1 cellular context compared by ENCODE assay signal in the genomic region with DNA sequence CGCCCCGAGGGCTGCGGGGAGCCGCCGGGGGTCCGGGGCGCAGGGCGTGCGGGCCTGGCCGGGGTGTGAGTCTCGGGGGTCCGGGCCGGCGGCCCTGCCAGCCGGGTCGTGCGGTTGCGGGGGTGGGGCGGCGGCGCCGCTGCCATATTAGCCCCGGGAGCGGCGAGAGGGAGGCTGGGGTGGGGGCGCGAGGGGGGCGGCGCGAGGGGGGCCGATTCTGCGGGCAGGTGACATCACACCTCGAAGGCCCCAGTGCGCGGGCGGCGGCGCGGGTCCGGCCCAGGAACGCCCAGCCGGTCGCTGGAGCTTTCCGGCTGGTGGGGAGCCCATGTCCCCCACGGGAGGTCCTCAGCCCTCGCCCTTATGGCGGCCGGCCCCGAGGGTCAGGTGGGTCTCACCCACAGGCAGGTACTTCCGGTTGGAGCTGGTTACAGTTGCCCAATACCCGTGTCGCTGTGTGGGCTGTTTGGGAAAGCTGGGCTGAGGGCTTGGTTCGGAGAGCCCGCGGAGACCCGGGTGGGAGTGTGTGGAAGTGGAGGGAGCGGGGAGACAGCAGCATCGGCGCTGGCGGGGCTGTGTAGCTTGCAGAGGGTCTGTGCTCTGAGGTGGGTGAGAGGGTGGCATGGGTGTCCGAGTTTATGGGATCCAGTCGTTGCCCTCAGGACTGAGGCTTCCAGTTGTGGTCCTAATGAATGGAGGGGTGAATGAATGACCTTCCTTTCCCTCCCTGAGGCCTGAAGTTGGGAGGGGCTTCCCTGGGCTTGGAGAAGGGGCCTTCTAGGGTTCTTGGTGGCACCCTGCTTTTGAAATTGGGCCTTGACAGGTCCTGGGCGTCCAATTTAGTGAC.
TF ChIP-seq lines count a peak whose summit lies in the region.

No MANE protein-coding gene starts in this region.

TF ChIP-seq in HepG2, 621 proteins besides CTCF, POLR2A, EP300 and RAD21 (continued from another document):
- TF ChIP-seq, protein P1, sequence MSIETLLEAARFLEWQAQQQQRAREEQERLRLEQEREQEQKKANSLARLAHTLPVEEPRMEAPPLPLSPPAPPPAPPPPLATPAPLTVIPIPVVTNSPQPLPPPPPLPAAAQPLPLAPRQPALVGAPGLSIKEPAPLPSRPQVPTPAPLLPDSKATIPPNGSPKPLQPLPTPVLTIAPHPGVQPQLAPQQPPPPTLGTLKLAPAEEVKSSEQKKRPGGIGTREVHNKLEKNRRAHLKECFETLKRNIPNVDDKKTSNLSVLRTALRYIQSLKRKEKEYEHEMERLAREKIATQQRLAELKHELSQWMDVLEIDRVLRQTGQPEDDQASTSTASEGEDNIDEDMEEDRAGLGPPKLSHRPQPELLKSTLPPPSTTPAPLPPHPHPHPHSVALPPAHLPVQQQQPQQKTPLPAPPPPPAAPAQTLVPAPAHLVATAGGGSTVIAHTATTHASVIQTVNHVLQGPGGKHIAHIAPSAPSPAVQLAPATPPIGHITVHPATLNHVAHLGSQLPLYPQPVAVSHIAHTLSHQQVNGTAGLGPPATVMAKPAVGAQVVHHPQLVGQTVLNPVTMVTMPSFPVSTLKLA (IDR thresholded peaks at IDR 0.05) = no peak
- TF ChIP-seq GABPB1 (CRISPR knock-in tag; IDR thresholded peaks at IDR 0.05) = peak; percentile 85
- 0 out of 2 replicates have a peak, but pooled peaks have one; percentile 10 for TF ChIP-seq STAG1 (CRISPR knock-in tag; IDR thresholded peaks at IDR 0.05)
- TF ChIP-seq ZNF382 (CRISPR knock-in tag; IDR thresholded peaks at IDR 0.05; ENCODE audit: borderline replicate concordance) = no peak
- peak; percentile 48 for TF ChIP-seq YY1 (IDR thresholded peaks at IDR 0.05; ENCODE audit: insufficient read depth, insufficient replicate concordance, low read depth, low read length)
- TF ChIP-seq FLYWCH1 (CRISPR knock-in tag; IDR thresholded peaks at IDR 0.05) = no peak
- no peak for TF ChIP-seq ZNF333 (CRISPR knock-in tag; IDR thresholded peaks at IDR 0.05; ENCODE audit: borderline replicate concordance)
- TF ChIP-seq ZNF883 (CRISPR knock-in tag; IDR thresholded peaks at IDR 0.05; ENCODE audit: not compliant biosample characterization) = peak; percentile 51
- TF ChIP-seq ZNF17 (CRISPR knock-in tag; IDR thresholded peaks at IDR 0.05) = no peak
- TF ChIP-seq ZNF564 (CRISPR knock-in tag; IDR thresholded peaks at IDR 0.05) = 0 out of 2 replicates have a peak, but pooled peaks have one; percentile 20
- TF ChIP-seq RFX5 (IDR thresholded peaks at IDR 0.05; ENCODE audit: low read depth, low read length) = no peak
- peak; percentile 23; the same call in 1 of the 2 replicates for TF ChIP-seq TGIF2 (CRISPR knock-in tag; IDR thresholded peaks at IDR 0.05)
- TF ChIP-seq, protein P2, sequence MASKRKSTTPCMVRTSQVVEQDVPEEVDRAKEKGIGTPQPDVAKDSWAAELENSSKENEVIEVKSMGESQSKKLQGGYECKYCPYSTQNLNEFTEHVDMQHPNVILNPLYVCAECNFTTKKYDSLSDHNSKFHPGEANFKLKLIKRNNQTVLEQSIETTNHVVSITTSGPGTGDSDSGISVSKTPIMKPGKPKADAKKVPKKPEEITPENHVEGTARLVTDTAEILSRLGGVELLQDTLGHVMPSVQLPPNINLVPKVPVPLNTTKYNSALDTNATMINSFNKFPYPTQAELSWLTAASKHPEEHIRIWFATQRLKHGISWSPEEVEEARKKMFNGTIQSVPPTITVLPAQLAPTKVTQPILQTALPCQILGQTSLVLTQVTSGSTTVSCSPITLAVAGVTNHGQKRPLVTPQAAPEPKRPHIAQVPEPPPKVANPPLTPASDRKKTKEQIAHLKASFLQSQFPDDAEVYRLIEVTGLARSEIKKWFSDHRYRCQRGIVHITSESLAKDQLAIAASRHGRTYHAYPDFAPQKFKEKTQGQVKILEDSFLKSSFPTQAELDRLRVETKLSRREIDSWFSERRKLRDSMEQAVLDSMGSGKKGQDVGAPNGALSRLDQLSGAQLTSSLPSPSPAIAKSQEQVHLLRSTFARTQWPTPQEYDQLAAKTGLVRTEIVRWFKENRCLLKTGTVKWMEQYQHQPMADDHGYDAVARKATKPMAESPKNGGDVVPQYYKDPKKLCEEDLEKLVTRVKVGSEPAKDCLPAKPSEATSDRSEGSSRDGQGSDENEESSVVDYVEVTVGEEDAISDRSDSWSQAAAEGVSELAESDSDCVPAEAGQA (IDR thresholded peaks at IDR 0.05; ENCODE audit: low read depth) = peak; percentile 48; the same call in 1 of the 2 replicates
- TF ChIP-seq, protein P2 (CRISPR knock-in tag; IDR thresholded peaks at IDR 0.05; ENCODE audit: borderline replicate concordance) = no peak
- peak; percentile 24; the same call in 1 of the 2 replicates for TF ChIP-seq ETV5 (CRISPR knock-in tag; IDR thresholded peaks at IDR 0.05; ENCODE audit: borderline replicate concordance)
- TF ChIP-seq, protein P3, sequence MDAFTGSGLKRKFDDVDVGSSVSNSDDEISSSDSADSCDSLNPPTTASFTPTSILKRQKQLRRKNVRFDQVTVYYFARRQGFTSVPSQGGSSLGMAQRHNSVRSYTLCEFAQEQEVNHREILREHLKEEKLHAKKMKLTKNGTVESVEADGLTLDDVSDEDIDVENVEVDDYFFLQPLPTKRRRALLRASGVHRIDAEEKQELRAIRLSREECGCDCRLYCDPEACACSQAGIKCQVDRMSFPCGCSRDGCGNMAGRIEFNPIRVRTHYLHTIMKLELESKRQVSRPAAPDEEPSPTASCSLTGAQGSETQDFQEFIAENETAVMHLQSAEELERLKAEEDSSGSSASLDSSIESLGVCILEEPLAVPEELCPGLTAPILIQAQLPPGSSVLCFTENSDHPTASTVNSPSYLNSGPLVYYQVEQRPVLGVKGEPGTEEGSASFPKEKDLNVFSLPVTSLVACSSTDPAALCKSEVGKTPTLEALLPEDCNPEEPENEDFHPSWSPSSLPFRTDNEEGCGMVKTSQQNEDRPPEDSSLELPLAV (CRISPR knock-in tag; conservative IDR thresholded peaks at IDR 0.05; ENCODE audit: low read depth) = no peak
- peak; percentile 76 for TF ChIP-seq AGO2 (optimal IDR thresholded peaks at IDR 0.05; ENCODE audit: low read depth, low read length)
- TF ChIP-seq ELF1 (CRISPR knock-in tag; IDR thresholded peaks at IDR 0.05) = peak; percentile 65
- TF ChIP-seq, protein P4, sequence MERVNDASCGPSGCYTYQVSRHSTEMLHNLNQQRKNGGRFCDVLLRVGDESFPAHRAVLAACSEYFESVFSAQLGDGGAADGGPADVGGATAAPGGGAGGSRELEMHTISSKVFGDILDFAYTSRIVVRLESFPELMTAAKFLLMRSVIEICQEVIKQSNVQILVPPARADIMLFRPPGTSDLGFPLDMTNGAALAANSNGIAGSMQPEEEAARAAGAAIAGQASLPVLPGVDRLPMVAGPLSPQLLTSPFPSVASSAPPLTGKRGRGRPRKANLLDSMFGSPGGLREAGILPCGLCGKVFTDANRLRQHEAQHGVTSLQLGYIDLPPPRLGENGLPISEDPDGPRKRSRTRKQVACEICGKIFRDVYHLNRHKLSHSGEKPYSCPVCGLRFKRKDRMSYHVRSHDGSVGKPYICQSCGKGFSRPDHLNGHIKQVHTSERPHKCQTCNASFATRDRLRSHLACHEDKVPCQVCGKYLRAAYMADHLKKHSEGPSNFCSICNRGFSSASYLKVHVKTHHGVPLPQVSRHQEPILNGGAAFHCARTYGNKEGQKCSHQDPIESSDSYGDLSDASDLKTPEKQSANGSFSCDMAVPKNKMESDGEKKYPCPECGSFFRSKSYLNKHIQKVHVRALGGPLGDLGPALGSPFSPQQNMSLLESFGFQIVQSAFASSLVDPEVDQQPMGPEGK (CRISPR knock-in tag; IDR thresholded peaks at IDR 0.05) = no peak
- TF ChIP-seq ZNF777 (CRISPR knock-in tag; IDR thresholded peaks at IDR 0.05) = no peak
- no peak; the same call in 1 of the 2 replicates for TF ChIP-seq ZNF768 (CRISPR knock-in tag; IDR thresholded peaks at IDR 0.05)
- no peak for TF ChIP-seq TP53 (CRISPR knock-in tag; conservative IDR thresholded peaks at IDR 0.05)
- 0 out of 2 replicates have a peak, but pooled peaks have one; percentile 0 for TF ChIP-seq ZNF607 (CRISPR knock-in tag; IDR thresholded peaks at IDR 0.05; ENCODE audit: borderline replicate concordance)
